In genomic region chr5:160312139-160312959, GRCh38 we compare ENCODE assay signal across 8 cellular contexts. TPM values are rescaled to one million over a fixed set of nuclear protein-coding genes. Genes with fewer than 3 reads are reported as not detected.
DNase-seq lines count a peak whose midpoint lies in the region; ATAC-seq and TF ChIP-seq lines count a peak whose summit lies in the region.

Gene CCNJL (minus strand): TSS chr5:160312564. CDS start chr5:160311923, 641 bp downstream.

- peaks cover 52% of the 10 kb centered on the region for H3K27me3 Mint-ChIP-seq in activated T-cell treated with anti-CD3 and anti-CD28 coated beads, Interleukin-2, amount 50 U/mL, for 4 hours (ENCODE audit: low read depth)

- H3K4me3 Mint-ChIP-seq in activated T-cell treated with anti-CD3 and anti-CD28 coated beads, Interleukin-2, amount 50 U/mL, for 4 hours, result peak within 1 kb of the TSS; percentile 69

- H3K9me2 ChIP-seq in neural cell (ENCODE audit: insufficient read depth, low read length), result no peaks in the 10 kb centered on the region

- peak within 1 kb of the TSS; percentile 80 for H2AFZ ChIP-seq in neural cell (ENCODE audit: low read depth, low read length)

- peaks cover 6% of the 10 kb centered on the region for H3K27me3 ChIP-seq in neural cell (ENCODE audit: insufficient read depth, low read depth, low read length)

- H3K27ac ChIP-seq in neural cell (ENCODE audit: low read length), result no peak within 1 kb of the TSS

- peak; percentile 15 for TF ChIP-seq CTCF in neural cell (IDR thresholded peaks at IDR 0.05; ENCODE audit: poor library complexity, severe bottlenecking)

- H3K4me2 ChIP-seq in neural cell (ENCODE audit: low read length), result peak within 1 kb of the TSS; percentile 35

- H3K79me2 ChIP-seq in neural cell (replicated peaks; ENCODE audit: insufficient read depth, low read length), result peaks cover 11% of the 10 kb centered on the region

- H3K36me3 Mint-ChIP-seq in activated T-cell treated with anti-CD3 and anti-CD28 coated beads, Interleukin-2, amount 50 U/mL, for 4 hours (ENCODE audit: insufficient read depth), result no peaks in the 10 kb centered on the region

- no peaks in the 10 kb centered on the region for H3K9me3 Mint-ChIP-seq in activated T-cell treated with anti-CD3 and anti-CD28 coated beads, Interleukin-2, amount 50 U/mL, for 4 hours

- H3F3A ChIP-seq in neural cell (ENCODE audit: insufficient read depth, low read length, poor library complexity, severe bottlenecking), result no peaks in the 10 kb centered on the region

- H3K4me1 Mint-ChIP-seq in activated T-cell treated with anti-CD3 and anti-CD28 coated beads, Interleukin-2, amount 50 U/mL, for 4 hours (ENCODE audit: low read depth), result peaks cover 8% of the 10 kb centered on the region

- no peaks in the 10 kb centered on the region for H4K20me1 ChIP-seq in neural cell (ENCODE audit: insufficient read depth)

- H3K9ac ChIP-seq in neural cell (ENCODE audit: low read length), result peak within 1 kb of the TSS; percentile 54

- peak within 1 kb of the TSS; percentile 88 for H3K4me3 ChIP-seq in neural cell (ENCODE audit: low read length)

- TF ChIP-seq RAD21 in neural cell (conservative IDR thresholded peaks at IDR 0.05), result peak; percentile 46

- no peaks in the 10 kb centered on the region for H3K9me3 ChIP-seq in neural cell (ENCODE audit: low read length)

- TF ChIP-seq EP300 in neural cell (conservative IDR thresholded peaks at IDR 0.05; ENCODE audit: poor library complexity, severe bottlenecking), result no peak

- no peaks in the 10 kb centered on the region for H3K36me3 ChIP-seq in neural cell (ENCODE audit: insufficient read depth, low read length)

- ATAC-seq in GM21786 (IDR thresholded peaks at IDR 0.05; ENCODE audit: unreplicated experiment), result peak; percentile 56
- ATAC-seq in activated T-cell treated with anti-CD3 and anti-CD28 coated beads, Interleukin-2, amount 50 U/mL, for 4 hours, result peak; percentile 38 to 41
- ATAC-seq in HG03469 (IDR thresholded peaks at IDR 0.05; ENCODE audit: unreplicated experiment), result no peak

- DNase-seq in EH (ENCODE audit: low read depth), result peak; percentile 56
- peak; percentile 40 for DNase-seq in NCI-H146 treated with DMSO at 0.1 percent for 48 hours (lab: John Stamatoyannopoulos, UW; ENCODE audit: unreplicated experiment)
- no peak for DNase-seq in activated T-cell treated with anti-CD3 and anti-CD28 coated beads, Interleukin-2, amount 50 U/mL, for 4 hours
- peak; percentile 35 for DNase-seq in germinal center (ENCODE audit: low spot score)
- DNase-seq in mucosa of gallbladder (ENCODE audit: low spot score), result no peak

TF ChIP-seq in neural cell, 6 proteins besides CTCF, POLR2A, EP300 and RAD21:
- no peak for TF ChIP-seq EZH2 (IDR thresholded peaks at IDR 0.05; ENCODE audit: borderline replicate concordance, insufficient read depth, low read length, poor library complexity, severe bottlenecking)
- peak; percentile 69 for TF ChIP-seq MXI1 (conservative IDR thresholded peaks at IDR 0.05; ENCODE audit: poor library complexity, severe bottlenecking)
- TF ChIP-seq TAF1 (IDR thresholded peaks at IDR 0.05; ENCODE audit: low read depth), result no peak
- TF ChIP-seq SMC3 (conservative IDR thresholded peaks at IDR 0.05; ENCODE audit: poor library complexity), result no peak
- TF ChIP-seq REST (IDR thresholded peaks at IDR 0.05; ENCODE audit: borderline replicate concordance), result no peak
- TF ChIP-seq POLR2AphosphoS5 (IDR thresholded peaks at IDR 0.05), result peak; percentile 27

RNA-seq across cellular contexts. Expression of gene CCNJL, which starts in this region (rescaled TPM):
- under 1 TPM; 0.10 to 0.30 (median 0.13) TPM for total RNA-seq in activated T-cell treated with anti-CD3 and anti-CD28 coated beads, Interleukin-2, amount 50 U/mL, for 4 hours
- 0.28 and 0.84 TPM in 2 replicates for polyA plus RNA-seq in neural cell
- polyA minus RNA-seq in neural cell, result 0.73 and 0.93 TPM in 2 replicates
- total RNA-seq in mucosa of gallbladder, result 1.3 TPM

Comparison
In these comparisons a context has a peak if more than half of its experiments do, and no peak if none do; other contexts are left out.
1. Peak in ATAC-seq in activated T-cell treated with anti-CD3 and anti-CD28 coated beads, Interleukin-2, amount 50 U/mL, for 4 hours; RNA of the gene not detected or under 1 TPM.
2. DNase-seq: peak in EH (single experiment), NCI-H146 treated with DMSO at 0.1 percent for 48 hours (single experiment) and germinal center (single experiment); none in activated T-cell treated with anti-CD3 and anti-CD28 coated beads, Interleukin-2, amount 50 U/mL, for 4 hours (single experiment) and mucosa of gallbladder (single experiment).